In the genomic region with DNA sequence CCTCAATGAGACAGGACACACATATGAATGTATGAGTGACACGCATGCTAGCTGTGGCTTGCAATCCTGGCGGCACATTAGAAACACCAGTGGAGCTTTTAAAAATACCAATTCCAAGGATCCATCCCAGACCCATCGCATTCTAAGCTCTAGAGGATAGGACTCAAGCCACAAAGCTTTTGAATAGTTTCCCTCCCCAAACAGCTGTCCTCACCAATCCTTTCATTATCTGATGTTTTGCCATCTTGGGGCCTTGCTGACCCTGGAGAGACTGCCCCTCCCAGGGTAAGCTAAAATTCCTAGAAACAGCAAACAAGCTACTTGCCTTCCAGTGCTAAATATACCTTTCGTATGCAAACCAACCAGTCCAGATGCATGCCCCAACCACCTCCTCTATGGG, we compare ENCODE assay signal across 26 cellular contexts.
"Had no signal": no experiment of that assay in that cellular context is flagged by ENCODE, and none has a peak within 500 bp of the region (broad histone marks: within the 10 kb centered on the region; RNA-seq: fewer than 3 reads in every experiment).

No MANE protein-coding gene starts in this region.

- H3K9me3 ChIP-seq: SJSA1 had no signal

- DNase-seq: activated CD4-positive, alpha-beta memory T cell treated with anti-CD3 and anti-CD28 coated beads for 36 hours; activated CD4-positive, alpha-beta T cell treated with anti-CD3 and anti-CD28 coated beads, Interleukin-2, amount 10 ng/mL, durations not matched to agents 7 days and 5 days; activated CD4-positive, CD25-positive, alpha-beta regulatory T cell; activated CD8-positive, alpha-beta memory T cell treated with anti-CD3 and anti-CD28 coated beads for 24 hours; activated gamma-delta T cell; activated naive CD4-positive, alpha-beta T cell treated with anti-CD3 and anti-CD28 coated beads for 36 hours; activated T-cell treated with anti-CD3 and anti-CD28 coated beads, Interleukin-2, amount 50 U/mL, for 48 hours; amygdala; brain microvascular endothelial cell; Karpas-422; MM.1S; NCI-H1105; NCI-H1436; NCI-H1694 treated with DMSO at 0.1 percent for 48 hours; NCI-H2029 treated with DMSO at 0.1 percent for 48 hours; NCI-H510A treated with DMSO at 0.1 percent for 48 hours; NCI-H69; PC-3; SHP77; SW 1271 had no signal

- H3K4me1 Mint-ChIP-seq: activated T-helper 17 cell treated with anti-CD3 and anti-CD28 coated beads, Interleukin-2, amount 50 U/mL, for 72 hours had no signal

- H3K36me3 ChIP-seq: brain microvascular endothelial cell, cardiac muscle cell, SJSA1 had no signal

- H3K27me3 Mint-ChIP-seq: activated naive CD8-positive, alpha-beta T cell; activated T-helper 17 cell treated with anti-CD3 and anti-CD28 coated beads, Interleukin-2, amount 50 U/mL, for 72 hours had no signal

- H3K4me1 ChIP-seq: SJSA1 had no signal

- H3K4me3 Mint-ChIP-seq: activated CD4-positive, alpha-beta memory T cell treated with anti-CD3 and anti-CD28 coated beads for 36 hours; activated CD4-positive, alpha-beta T cell treated with anti-CD3 and anti-CD28 coated beads, Interleukin-2, amount 10 ng/mL, durations not matched to agents 7 days and 5 days; activated naive CD4-positive, alpha-beta T cell treated with anti-CD3 and anti-CD28 coated beads for 36 hours; activated naive CD8-positive, alpha-beta T cell; activated T-helper 17 cell treated with anti-CD3 and anti-CD28 coated beads, Interleukin-2, amount 50 U/mL, for 72 hours had no signal

- H3K4me3 ChIP-seq: cardiac muscle cell, SJSA1 had no signal

- H3K9me3 Mint-ChIP-seq: activated CD4-positive, alpha-beta memory T cell treated with anti-CD3 and anti-CD28 coated beads for 36 hours; activated CD4-positive, alpha-beta T cell treated with anti-CD3 and anti-CD28 coated beads, Interleukin-2, amount 10 ng/mL, durations not matched to agents 7 days and 5 days; activated naive CD4-positive, alpha-beta T cell treated with anti-CD3 and anti-CD28 coated beads for 36 hours; activated T-helper 17 cell treated with anti-CD3 and anti-CD28 coated beads, Interleukin-2, amount 50 U/mL, for 72 hours had no signal

- FAIRE-seq: RCC 7860 had no signal

- ATAC-seq: activated T-helper 17 cell treated with anti-CD3 and anti-CD28 coated beads, Interleukin-2, amount 50 U/mL, for 72 hours; PC-3; SK-N-SH treated with all-trans-retinoic acid at 6 μM for 48 hours had no signal

- H3K27ac ChIP-seq: brain microvascular endothelial cell, cardiac muscle cell, SJSA1 had no signal

- H3K27ac Mint-ChIP-seq: activated CD4-positive, alpha-beta memory T cell treated with anti-CD3 and anti-CD28 coated beads for 36 hours; activated CD4-positive, alpha-beta T cell treated with anti-CD3 and anti-CD28 coated beads, Interleukin-2, amount 10 ng/mL, durations not matched to agents 7 days and 5 days; activated naive CD4-positive, alpha-beta T cell treated with anti-CD3 and anti-CD28 coated beads for 36 hours; activated naive CD8-positive, alpha-beta T cell; activated T-helper 17 cell treated with anti-CD3 and anti-CD28 coated beads, Interleukin-2, amount 50 U/mL, for 72 hours had no signal

- H3K36me3 Mint-ChIP-seq: activated naive CD8-positive, alpha-beta T cell had no signal

- H3K27me3 ChIP-seq: brain microvascular endothelial cell, cardiac muscle cell, SJSA1 had no signal
